Comparison of ENCODE assay signal across 11 cellular contexts in genomic region chr1:226342656-226343055, GRCh38.
"Had no signal": no experiment of that assay in that cellular context is flagged by ENCODE, and none has a peak within 500 bp of the region (broad histone marks: within the 10 kb centered on the region; RNA-seq: fewer than 3 reads in every experiment).

No MANE protein-coding gene starts in this region.

- FAIRE-seq: H1, H54 had no signal

- ATAC-seq: GM23338, HCT116 had no signal

- H3K27ac ChIP-seq: GM23248 had no signal

- H3K4me3 ChIP-seq: GM23248, GM23338, HAP-1 had no signal

- H2AFZ ChIP-seq: GM23248, GM23338 had no signal

- H3K36me3 ChIP-seq: HAP-1 had no signal

- H3K9ac ChIP-seq: GM23248 had no signal

- H3K4me1 ChIP-seq: HAP-1 had no signal

- DNase-seq: GM23248, GOT3, H7, H9, HCEC 1CT, HFFc6 had no signal

- H3K4me2 ChIP-seq: GM23338 had no signal
